In the genomic region with DNA sequence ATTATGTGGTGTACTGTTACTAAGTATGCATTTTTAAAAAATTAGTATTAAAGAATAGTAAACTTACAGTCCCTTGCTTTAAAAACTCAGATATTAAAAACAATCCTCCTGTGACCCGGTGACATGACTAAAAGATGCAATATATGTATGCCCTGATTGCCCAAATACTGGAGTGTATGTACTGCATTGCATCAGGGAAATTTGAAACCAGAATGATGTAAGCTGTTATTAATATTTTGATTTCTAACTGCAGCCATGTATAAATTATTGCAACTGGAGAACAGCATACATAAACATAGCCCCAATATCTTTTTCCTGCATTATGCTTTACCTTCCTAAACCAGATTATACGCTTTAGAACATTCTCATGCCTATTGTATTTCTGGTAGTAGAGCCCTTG, we compare ENCODE assay signal across 10 cellular contexts. TPM values are rescaled to one million over a fixed set of nuclear protein-coding genes. Genes with fewer than 3 reads are reported as not detected.
A peak's percentile ranks its signal among the peaks of the same experiment; 100 is the strongest.
DNase-seq lines count a peak whose midpoint lies in the region; ATAC-seq lines count a peak whose summit lies in the region.
"Had no signal": no experiment of that assay in that cellular context is flagged by ENCODE, and none has a peak within 500 bp of the region (broad histone marks: within the 10 kb centered on the region; RNA-seq: fewer than 3 reads in every experiment).

No MANE protein-coding gene starts in this region.

- CTCF ChIA-PET in naive thymus-derived CD4-positive, alpha-beta T cell (lab: Charles Lee): interaction anchor here (0.7 kb wide), 1 partner anchor 36 kb away, joined by 3 read pairs; no protein-coding TSS in a partner anchor

- H3K4me3 Mint-ChIP-seq in activated naive CD8-positive, alpha-beta T cell treated with anti-CD3 and anti-CD28 coated beads for 36 hours: no peak overlapping the region
- H3K4me3 Mint-ChIP-seq in naive thymus-derived CD4-positive, alpha-beta T cell: peak overlapping the region in 9 of 10 donors; percentile 39 to 72 (median 61)
- H3K4me3 Mint-ChIP-seq: dendritic cell treated with granulocyte-macrophage colony-stimulating factor and Interleukin-4, amounts not matched to agents 40 ng/mL and 50 ng/mL, for 4 days had no signal

- H3K9me3 Mint-ChIP-seq in activated naive CD8-positive, alpha-beta T cell treated with anti-CD3 and anti-CD28 coated beads for 36 hours: no peaks in the 10 kb centered on the region
- peaks cover 0 to 14% (median 0%) of the 10 kb centered on the region in 11 donors for H3K9me3 Mint-ChIP-seq in naive thymus-derived CD4-positive, alpha-beta T cell
- H3K9me3 Mint-ChIP-seq: dendritic cell treated with granulocyte-macrophage colony-stimulating factor and Interleukin-4, amounts not matched to agents 40 ng/mL and 50 ng/mL, for 4 days had no signal

- peak overlapping the region; percentile 91 for H3K4me2 ChIP-seq in BLaER1
- no peak overlapping the region for H3K4me2 ChIP-seq in GM23248 (ENCODE audit: unreplicated experiment)

- H3K27me3 ChIP-seq in BLaER1 (no peaks in the 10 kb centered on the region), GM23248 (replicated peaks; ENCODE audit: insufficient read depth) (no peaks in the 10 kb centered on the region)
- H3K27me3 ChIP-seq in naive thymus-derived CD4-positive, alpha-beta T cell (ENCODE audit: control insufficient read depth in 2 of 2, insufficient read depth in 2 of 2, low read length in 2 of 2): no peaks in the 10 kb centered on the region

- no peaks in the 10 kb centered on the region for H3K9me2 ChIP-seq in GM23248 (ENCODE audit: insufficient read depth)

- DNase-seq in GM23248: peak; percentile 72
- no peak for DNase-seq in activated naive CD8-positive, alpha-beta T cell treated with anti-CD3 and anti-CD28 coated beads for 36 hours
- no peak for DNase-seq in naive thymus-derived CD4-positive, alpha-beta T cell
- no peak for DNase-seq in amniotic stem cell (lab: John Stamatoyannopoulos, UW)
- DNase-seq: activated CD8-positive, alpha-beta memory T cell treated with anti-CD3 and anti-CD28 coated beads, Interleukin-2, amount 50 U/mL, for 4 hours; NCI-H2081 treated with DMSO at 0.1 percent for 48 hours had no signal

- peaks cover 12% of the 10 kb centered on the region for H4K20me1 ChIP-seq in BLaER1
- H4K20me1 ChIP-seq in GM23248 (ENCODE audit: insufficient read depth): peaks cover 6% of the 10 kb centered on the region

- H3K36me3 ChIP-seq in BLaER1 (peaks cover 8% of the 10 kb centered on the region), GM23248 (ENCODE audit: low read depth) (peaks cover 28% of the 10 kb centered on the region)
- H3K36me3 ChIP-seq in naive thymus-derived CD4-positive, alpha-beta T cell (ENCODE audit: control insufficient read depth in 2 of 3, insufficient read depth in 3 of 3, low read length in 3 of 3): peaks cover 6 to 13% (median 6%) of the 10 kb centered on the region in 3 experiments

- POLR2A ChIA-PET in naive thymus-derived CD4-positive, alpha-beta T cell (lab: Charles Lee): interaction anchor here (1.1 to 24.1 kb wide), 3 partner anchors 9 to 37 kb away, joined by 5 to 653 read pairs (median 532); no protein-coding TSS in a partner anchor

- intact Hi-C loops in naive thymus-derived CD4-positive, alpha-beta T cell (cut with micrococcal nuclease): loop anchor here (10.0 kb wide), 3 partner anchors 319 to 1601 kb away; a partner anchor contains a TSS

- H3K9me3 ChIP-seq in BLaER1 (no peaks in the 10 kb centered on the region), GM23248 (ENCODE audit: low read depth) (no peaks in the 10 kb centered on the region)
- H3K9me3 ChIP-seq in naive thymus-derived CD4-positive, alpha-beta T cell (ENCODE audit: control insufficient read depth in 2 of 3, low read length in 3 of 3): no peaks in the 10 kb centered on the region

- peak overlapping the region; percentile 100 for H3K27ac Mint-ChIP-seq in activated naive CD8-positive, alpha-beta T cell treated with anti-CD3 and anti-CD28 coated beads for 36 hours
- H3K27ac Mint-ChIP-seq in naive thymus-derived CD4-positive, alpha-beta T cell: peak overlapping the region; percentile 74 to 100 (median 96)
- H3K27ac Mint-ChIP-seq: dendritic cell treated with granulocyte-macrophage colony-stimulating factor and Interleukin-4, amounts not matched to agents 40 ng/mL and 50 ng/mL, for 4 days had no signal

- H3K9ac ChIP-seq in BLaER1 (no peak overlapping the region), GM23248 (peak overlapping the region; percentile 45)

- peaks cover 16% of the 10 kb centered on the region for H3K27me3 Mint-ChIP-seq in activated naive CD8-positive, alpha-beta T cell treated with anti-CD3 and anti-CD28 coated beads for 36 hours
- peaks cover 0 to 7% (median 0%) of the 10 kb centered on the region in 5 donors for H3K27me3 Mint-ChIP-seq in naive thymus-derived CD4-positive, alpha-beta T cell
- H3K27me3 Mint-ChIP-seq: dendritic cell treated with granulocyte-macrophage colony-stimulating factor and Interleukin-4, amounts not matched to agents 40 ng/mL and 50 ng/mL, for 4 days had no signal

- ATAC-seq in naive thymus-derived CD4-positive, alpha-beta T cell: no peak
- ATAC-seq in HG03432 (IDR thresholded peaks at IDR 0.05; ENCODE audit: unreplicated experiment): no peak
- ATAC-seq in HG02981 (IDR thresholded peaks at IDR 0.05; ENCODE audit: unreplicated experiment): no peak

- H2AFZ ChIP-seq in GM23248: no peak overlapping the region

- WGBS in GM23248 (ENCODE audit: low coverage in 1 of 2, low lambda C conversion rate in 2 of 2, missing lambda C conversion rate in 2 of 2), 2 experiments: 54 to 60% methylated on average over 2 of the region's 2 CpGs

- H3K4me3 ChIP-seq in BLaER1 (no peak overlapping the region), GM23248 (no peak overlapping the region)
- H3K4me3 ChIP-seq in naive thymus-derived CD4-positive, alpha-beta T cell (ENCODE audit: low read length): no peak overlapping the region

- H3K27ac ChIP-seq in BLaER1: no peak overlapping the region
- H3K27ac ChIP-seq in GM23248: peak overlapping the region; percentile 77
- peak overlapping the region; percentile 96 for H3K27ac ChIP-seq in naive thymus-derived CD4-positive, alpha-beta T cell (ENCODE audit: low read depth, low read length)

- H3F3A ChIP-seq in GM23248 (ENCODE audit: insufficient read depth): peaks cover 77% of the 10 kb centered on the region

- H3K4me1 Mint-ChIP-seq in activated naive CD8-positive, alpha-beta T cell treated with anti-CD3 and anti-CD28 coated beads for 36 hours: peaks cover 50% of the 10 kb centered on the region
- peaks cover 29 to 54% (median 52%) of the 10 kb centered on the region in 7 donors for H3K4me1 Mint-ChIP-seq in naive thymus-derived CD4-positive, alpha-beta T cell

- in situ Hi-C loops in GM23248 (cut with MboI): no loop called here

- H3K4me1 ChIP-seq in BLaER1 (peaks cover 58% of the 10 kb centered on the region), GM23248 (ENCODE audit: insufficient read depth) (peaks cover 46% of the 10 kb centered on the region)
- peaks cover 29 to 39% of the 10 kb centered on the region in 2 donors for H3K4me1 ChIP-seq in naive thymus-derived CD4-positive, alpha-beta T cell (ENCODE audit: control insufficient read depth in 2 of 2, insufficient read depth in 2 of 2, low read length in 2 of 2)

- peaks cover 28% of the 10 kb centered on the region for H3K36me3 Mint-ChIP-seq in activated naive CD8-positive, alpha-beta T cell treated with anti-CD3 and anti-CD28 coated beads for 36 hours
- peaks cover 4 to 25% (median 17%) of the 10 kb centered on the region in 5 donors for H3K36me3 Mint-ChIP-seq in naive thymus-derived CD4-positive, alpha-beta T cell

- H3K79me2 ChIP-seq in GM23248 (ENCODE audit: insufficient read depth): peaks cover 51% of the 10 kb centered on the region

RNA-seq across cellular contexts. Expression of a gene that starts 3.7 kb away (rescaled TPM):
- total RNA-seq in GM23248 (2014; rRNA removed; shearing (Covaris generic)): 2,043 and 2,414 TPM in 2 replicates
- 708 and 741 TPM in 2 replicates for polyA plus RNA-seq in GM23248 (2016; fragmentation: Nextera tagmentation; extraction: Ambion mirVana)
- total RNA-seq in activated naive CD8-positive, alpha-beta T cell treated with anti-CD3 and anti-CD28 coated beads for 36 hours: 1,000 to 10,000 TPM; 3,149 to 3,177 TPM
- total RNA-seq in naive thymus-derived CD4-positive, alpha-beta T cell: 1,000 to 10,000 TPM in 1 of 5 experiments, 100 to 1,000 TPM in 4; 763 to 2,366 (median 830) TPM
- polyA plus RNA-seq in naive thymus-derived CD4-positive, alpha-beta T cell: 1,000 to 10,000 TPM; 1,206 to 1,808 TPM
